In genomic region chr11:97332271-97332670, GRCh38 we compare ENCODE assay signal across 24 cellular contexts.
"Had no signal": no experiment of that assay in that cellular context is flagged by ENCODE, and none has a peak within 500 bp of the region (broad histone marks: within the 10 kb centered on the region; RNA-seq: fewer than 3 reads in every experiment).

No MANE protein-coding gene starts in this region.

- H3K27me3 ChIP-seq: adrenal gland, gastrocnemius medialis, thyroid gland had no signal

- H3K4me3 Mint-ChIP-seq: activated B cell treated with CpG ODN at 0.5 μM for 24 hours; activated CD4-positive, alpha-beta memory T cell treated with anti-CD3 and anti-CD28 coated beads for 36 hours; activated T-helper 1 cell treated with anti-CD3 and anti-CD28 coated beads, Interleukin-12 subunit alpha, Interleukin-12 subunit beta, Interleukin-2, Interleukin-4 antibody, amounts not matched to agents 30 ng/mL and 10 ng/mL and 1 ng/mL, durations not matched to agents 14 hours and 24 hours and 36 hours; nephron progenitor cell had no signal

- H3K4me3 ChIP-seq: adrenal gland, gastrocnemius medialis, thyroid gland had no signal

- H3K4me1 ChIP-seq: adrenal gland, gastrocnemius medialis, thyroid gland had no signal

- H3K36me3 Mint-ChIP-seq: activated CD4-positive, alpha-beta memory T cell treated with anti-CD3 and anti-CD28 coated beads for 36 hours; activated naive CD4-positive, alpha-beta T cell treated with anti-CD3 and anti-CD28 coated beads, Interleukin-2, amount 50 U/mL, for 72 hours had no signal

- H3K36me3 ChIP-seq: adrenal gland, gastrocnemius medialis, thyroid gland had no signal

- H3K4me1 Mint-ChIP-seq: activated B cell treated with CpG ODN at 0.5 μM for 24 hours, nephron progenitor cell had no signal

- H3K9me3 Mint-ChIP-seq: nephron progenitor cell had no signal

- FAIRE-seq: bronchial epithelial cell, kidney had no signal

- H3K27ac Mint-ChIP-seq: activated B cell treated with CpG ODN at 0.5 μM for 24 hours; activated CD4-positive, alpha-beta memory T cell treated with anti-CD3 and anti-CD28 coated beads for 36 hours; activated naive CD4-positive, alpha-beta T cell treated with anti-CD3 and anti-CD28 coated beads, Interleukin-2, amount 50 U/mL, for 72 hours; activated T-helper 1 cell treated with anti-CD3 and anti-CD28 coated beads, Interleukin-12 subunit alpha, Interleukin-12 subunit beta, Interleukin-2, Interleukin-4 antibody, amounts not matched to agents 30 ng/mL and 10 ng/mL and 1 ng/mL, durations not matched to agents 14 hours and 24 hours and 36 hours; nephron progenitor cell had no signal

- ATAC-seq: activated naive CD4-positive, alpha-beta T cell treated with anti-CD3 and anti-CD28 coated beads, Interleukin-2, amount 50 U/mL, for 72 hours; esophagus mucosa; gastrocnemius medialis; left lobe of liver had no signal

- H3K27me3 Mint-ChIP-seq: activated B cell treated with CpG ODN at 0.5 μM for 24 hours; activated CD4-positive, alpha-beta memory T cell treated with anti-CD3 and anti-CD28 coated beads for 36 hours had no signal

- DNase-seq: activated B cell treated with CpG ODN at 0.5 μM for 24 hours; activated CD4-positive, alpha-beta memory T cell treated with anti-CD3 and anti-CD28 coated beads for 36 hours; activated CD4-positive, alpha-beta T cell treated with anti-CD3 and anti-CD28 coated beads for 4 hours; activated gamma-delta T cell treated with Interleukin-2 at 50 U/mL for 16 hours; activated T-cell treated with anti-CD3 and anti-CD28 coated beads for 4 hours; adrenal gland; cerebellar nuclear complex; effector CD4-positive, alpha-beta T cell; gastrocnemius medialis; head of caudate nucleus; kidney; midbrain; nephron progenitor cell; retina; stimulated activated CD4-positive, alpha-beta T cell treated with anti-CD3 and anti-CD28 coated beads, Interleukin-12 subunit alpha, Interleukin-12 subunit beta, amount 100 ng/mL, for 4 hours; stimulated activated CD4-positive, alpha-beta T cell treated with anti-CD3 and anti-CD28 coated beads, Interleukin-1b, Interleukin-23, amount 100 ng/mL, for 48 hours; stimulated activated CD8-positive, alpha-beta memory T cell treated with anti-CD3 and anti-CD28 coated beads, Interleukin-4, amount 100 ng/mL, for 48 hours; stimulated activated naive CD4-positive, alpha-beta T cell treated with Interleukin-2 at 50 U/mL for 16 hours; thyroid gland had no signal

- H3K27ac ChIP-seq: adrenal gland, gastrocnemius medialis, thyroid gland had no signal

- H3K9me3 ChIP-seq: adrenal gland, gastrocnemius medialis, thyroid gland had no signal
